In genomic region chr3:79885407-79885806, GRCh38 we compare ENCODE assay signal across 33 cellular contexts.
"Had no signal": no experiment of that assay in that cellular context is flagged by ENCODE, and none has a peak within 500 bp of the region (broad histone marks: within the 10 kb centered on the region; RNA-seq: fewer than 3 reads in every experiment).

No MANE protein-coding gene starts in this region.

- H3K27me3 Mint-ChIP-seq: activated CD4-positive, alpha-beta memory T cell treated with anti-CD3 and anti-CD28 coated beads for 36 hours; activated CD4-positive, alpha-beta T cell treated with anti-CD3 and anti-CD28 coated beads, Interleukin-2, amount 10 ng/mL, durations not matched to agents 24 days and 14 days; activated naive CD4-positive, alpha-beta T cell treated with anti-CD3 and anti-CD28 coated beads, Interleukin-2, amount 10 ng/mL, durations not matched to agents 7 days and 5 days; activated naive CD8-positive, alpha-beta T cell treated with anti-CD3 and anti-CD28 coated beads, Interleukin-2, amount 10 ng/mL, durations not matched to agents 7 days and 5 days; activated T-cell treated with anti-CD3 and anti-CD28 coated beads, Interleukin-2, amount 50 U/mL, for 24 hours; effector memory CD8-positive, alpha-beta T cell; naive thymus-derived CD4-positive, alpha-beta T cell; stimulated activated naive B cell treated with anti-CD40 and anti-IgM and Interleukin-4, amounts not matched to agents 10 μg/mL and 1 μg/mL and 100 μg/mL, for 72 hours had no signal

- H3K9me3 Mint-ChIP-seq: activated naive CD4-positive, alpha-beta T cell treated with anti-CD3 and anti-CD28 coated beads, Interleukin-2, amount 10 ng/mL, durations not matched to agents 7 days and 5 days; neural progenitor cell; stimulated activated naive B cell treated with anti-CD40 and anti-IgM and Interleukin-4, amounts not matched to agents 10 μg/mL and 1 μg/mL and 100 μg/mL, for 72 hours had no signal

- H3K27ac ChIP-seq: brain microvascular endothelial cell, neural progenitor cell, parathyroid adenoma, psoas muscle, right atrium auricular region, stomach, tibial artery, upper lobe of right lung, WERI-Rb-1 had no signal

- H3K36me3 Mint-ChIP-seq: activated CD4-positive, alpha-beta memory T cell treated with anti-CD3 and anti-CD28 coated beads for 36 hours; activated naive CD4-positive, alpha-beta T cell treated with anti-CD3 and anti-CD28 coated beads, Interleukin-2, amount 10 ng/mL, durations not matched to agents 7 days and 5 days; activated naive CD8-positive, alpha-beta T cell treated with anti-CD3 and anti-CD28 coated beads, Interleukin-2, amount 10 ng/mL, durations not matched to agents 7 days and 5 days; naive thymus-derived CD4-positive, alpha-beta T cell; neural progenitor cell; stimulated activated naive B cell treated with anti-CD40 and anti-IgM and Interleukin-4, amounts not matched to agents 10 μg/mL and 1 μg/mL and 100 μg/mL, for 72 hours had no signal

- H3K36me3 ChIP-seq: brain microvascular endothelial cell, neural progenitor cell, right atrium auricular region, stomach, tibial artery, upper lobe of right lung, WERI-Rb-1 had no signal

- H3K4me3 ChIP-seq: neural progenitor cell, psoas muscle, right atrium auricular region, smooth muscle cell, stomach, tibial artery, upper lobe of right lung had no signal

- H3K4me1 Mint-ChIP-seq: activated CD4-positive, alpha-beta T cell treated with anti-CD3 and anti-CD28 coated beads, Interleukin-2, amount 10 ng/mL, durations not matched to agents 24 days and 14 days; activated naive CD4-positive, alpha-beta T cell treated with anti-CD3 and anti-CD28 coated beads, Interleukin-2, amount 10 ng/mL, durations not matched to agents 7 days and 5 days; activated naive CD8-positive, alpha-beta T cell treated with anti-CD3 and anti-CD28 coated beads, Interleukin-2, amount 10 ng/mL, durations not matched to agents 7 days and 5 days; naive thymus-derived CD4-positive, alpha-beta T cell; neural progenitor cell; stimulated activated naive B cell treated with anti-CD40 and anti-IgM and Interleukin-4, amounts not matched to agents 10 μg/mL and 1 μg/mL and 100 μg/mL, for 72 hours had no signal

- H3K27me3 ChIP-seq: brain microvascular endothelial cell, neural progenitor cell, right atrium auricular region, stomach, tibial artery, upper lobe of right lung had no signal

- H3K27ac Mint-ChIP-seq: activated CD4-positive, alpha-beta memory T cell treated with anti-CD3 and anti-CD28 coated beads for 36 hours; activated CD4-positive, alpha-beta T cell treated with anti-CD3 and anti-CD28 coated beads, Interleukin-2, amount 10 ng/mL, durations not matched to agents 24 days and 14 days; activated naive CD4-positive, alpha-beta T cell treated with anti-CD3 and anti-CD28 coated beads, Interleukin-2, amount 10 ng/mL, durations not matched to agents 7 days and 5 days; activated naive CD8-positive, alpha-beta T cell treated with anti-CD3 and anti-CD28 coated beads, Interleukin-2, amount 10 ng/mL, durations not matched to agents 7 days and 5 days; activated T-cell treated with anti-CD3 and anti-CD28 coated beads, Interleukin-2, amount 50 U/mL, for 24 hours; effector memory CD8-positive, alpha-beta T cell; naive thymus-derived CD4-positive, alpha-beta T cell; neural progenitor cell; stimulated activated naive B cell treated with anti-CD40 and anti-IgM and Interleukin-4, amounts not matched to agents 10 μg/mL and 1 μg/mL and 100 μg/mL, for 72 hours had no signal

- H3K4me1 ChIP-seq: neural progenitor cell, parathyroid adenoma, psoas muscle, right atrium auricular region, stomach, upper lobe of right lung had no signal

- H3K4me3 Mint-ChIP-seq: activated CD4-positive, alpha-beta memory T cell treated with anti-CD3 and anti-CD28 coated beads for 36 hours; activated CD4-positive, alpha-beta T cell treated with anti-CD3 and anti-CD28 coated beads, Interleukin-2, amount 10 ng/mL, durations not matched to agents 24 days and 14 days; activated naive CD4-positive, alpha-beta T cell treated with anti-CD3 and anti-CD28 coated beads, Interleukin-2, amount 10 ng/mL, durations not matched to agents 7 days and 5 days; activated naive CD8-positive, alpha-beta T cell treated with anti-CD3 and anti-CD28 coated beads, Interleukin-2, amount 10 ng/mL, durations not matched to agents 7 days and 5 days; activated T-cell treated with anti-CD3 and anti-CD28 coated beads, Interleukin-2, amount 50 U/mL, for 24 hours; effector memory CD8-positive, alpha-beta T cell; naive thymus-derived CD4-positive, alpha-beta T cell; neural progenitor cell; stimulated activated naive B cell treated with anti-CD40 and anti-IgM and Interleukin-4, amounts not matched to agents 10 μg/mL and 1 μg/mL and 100 μg/mL, for 72 hours had no signal

- H3K9me3 ChIP-seq: psoas muscle, right atrium auricular region, tibial artery, upper lobe of right lung had no signal

- ATAC-seq: activated CD4-positive, CD25-positive, alpha-beta regulatory T cell treated with anti-CD3 and anti-CD28 coated beads, Interleukin-2, amount 50 U/mL, for 24 hours; effector memory CD8-positive, alpha-beta T cell; esophagus mucosa; left colon; naive thymus-derived CD4-positive, alpha-beta T cell; psoas muscle; stimulated activated naive B cell treated with anti-CD40 and anti-IgM and Interleukin-4, amounts not matched to agents 10 μg/mL and 1 μg/mL and 100 μg/mL, for 72 hours; upper lobe of right lung had no signal

- DNase-seq: activated CD4-positive, alpha-beta memory T cell treated with anti-CD3 and anti-CD28 coated beads for 36 hours; activated CD4-positive, alpha-beta T cell treated with anti-CD3 and anti-CD28 coated beads, Interleukin-2, amount 10 ng/mL, durations not matched to agents 24 days and 14 days; activated CD8-positive, alpha-beta memory T cell treated with anti-CD3 and anti-CD28 coated beads, Interleukin-2, amount 50 U/mL, for 48 hours; activated gamma-delta T cell; activated naive CD4-positive, alpha-beta T cell treated with anti-CD3 and anti-CD28 coated beads, Interleukin-2, amount 10 ng/mL, durations not matched to agents 7 days and 5 days; activated naive CD8-positive, alpha-beta T cell treated with anti-CD3 and anti-CD28 coated beads, Interleukin-2, amount 10 ng/mL, durations not matched to agents 7 days and 5 days; activated T-cell treated with anti-CD3 and anti-CD28 coated beads, Interleukin-2, amount 50 U/mL, for 24 hours; brain microvascular endothelial cell; caudate nucleus; cortex of kidney; effector memory CD8-positive, alpha-beta T cell; foreskin fibroblast; head of caudate nucleus; hippocampal formation; left colon; midbrain; naive thymus-derived CD4-positive, alpha-beta T cell; occipital lobe; psoas muscle; stimulated activated CD4-positive, alpha-beta T cell treated with anti-CD3 and anti-CD28 coated beads, Interleukin-1b, Interleukin-23, amount 100 ng/mL, for 48 hours; stimulated activated CD4-positive, alpha-beta T cell treated with anti-CD3 and anti-CD28 coated beads, Interleukin-4, amount 100 ng/mL, for 4 hours; stimulated activated naive B cell treated with anti-CD40 and anti-IgM and Interleukin-4, amounts not matched to agents 10 μg/mL and 1 μg/mL and 100 μg/mL, for 72 hours; stomach; T1000; tibial artery; upper lobe of right lung; WERI-Rb-1 had no signal
